ENCODE assay signal across 8 cellular contexts in the genomic region with DNA sequence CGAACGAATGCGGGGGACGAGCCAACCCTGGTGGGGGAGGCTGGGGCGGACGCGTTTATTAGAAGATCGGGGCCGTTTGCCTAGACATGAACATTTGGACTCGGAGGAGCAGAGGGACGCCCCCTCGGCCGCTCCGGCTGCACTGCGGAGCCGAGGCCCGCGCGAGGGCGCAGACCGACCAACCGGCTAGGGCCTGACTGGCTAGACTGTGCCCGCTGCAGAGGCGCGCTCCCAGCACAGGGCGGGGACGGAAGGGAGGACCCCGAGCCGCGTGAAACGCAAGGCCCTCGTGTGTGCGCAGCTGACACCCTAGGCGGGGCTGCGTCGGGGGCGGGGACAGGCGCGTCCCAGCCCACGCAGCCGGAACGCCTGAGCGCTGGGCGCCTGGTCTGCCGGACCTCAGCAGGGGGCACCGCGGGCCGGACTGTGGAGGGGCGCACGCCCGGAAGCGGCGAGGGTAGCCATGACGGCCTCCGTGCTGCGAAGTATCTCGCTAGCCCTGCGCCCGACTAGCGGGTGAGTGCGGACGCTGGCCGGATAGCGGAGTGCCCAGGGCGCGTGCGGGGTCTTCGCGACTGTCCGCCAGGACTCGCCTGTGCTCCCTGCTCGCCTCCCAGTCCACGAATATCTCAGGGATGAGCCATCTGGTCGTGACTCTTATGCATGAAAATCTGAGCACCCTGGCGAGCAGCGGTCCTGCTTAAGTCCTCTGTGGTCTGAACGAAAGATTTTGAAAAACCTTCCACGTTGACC. TPM values are rescaled to one million over a fixed set of nuclear protein-coding genes. Genes with fewer than 3 reads are reported as not detected.
DNase-seq lines count a peak whose midpoint lies in the region; ATAC-seq and TF ChIP-seq lines count a peak whose summit lies in the region.

A gene (plus strand): TSS at position 454 of the 753 bp plus-strand sequence. CDS start 10 bp downstream, at position 464.

- ATAC-seq in HG03439 (IDR thresholded peaks at IDR 0.05; ENCODE audit: unreplicated experiment), result peak; percentile 68
- ATAC-seq in left lobe of liver, result peak; percentile 84

- H3K27me3 ChIP-seq in BJ (ENCODE audit: control insufficient read depth, insufficient read depth, low read length), result no peaks in the 10 kb centered on the region

- peaks cover 30% of the 10 kb centered on the region for H3K36me3 Mint-ChIP-seq in activated CD4-positive, alpha-beta T cell treated with anti-CD3 and anti-CD28 coated beads, Interleukin-2, amount 10 ng/mL, durations not matched to agents 24 days and 14 days (ENCODE audit: low read depth)

- TF ChIP-seq CTCF in BJ (IDR thresholded peaks at IDR 0.05; ENCODE audit: insufficient read depth, low read depth, low read length), result no peak
- TF ChIP-seq CTCF in coronary artery (IDR thresholded peaks at IDR 0.05), result no peak

- H3K36me3 ChIP-seq in BJ (ENCODE audit: control insufficient read depth, insufficient read depth, low read length), result peaks cover 8% of the 10 kb centered on the region; the same call in 1 of the 2 replicates

- peaks cover 33% of the 10 kb centered on the region for H3K4me1 Mint-ChIP-seq in activated CD4-positive, alpha-beta T cell treated with anti-CD3 and anti-CD28 coated beads, Interleukin-2, amount 10 ng/mL, durations not matched to agents 24 days and 14 days

- peak within 1 kb of the TSS; percentile 79 to 95 for H3K27ac ChIP-seq in coronary artery

- POLR2A ChIA-PET in BJ (lab: Charles Lee), result no interaction called here

- intact Hi-C loops in activated CD4-positive, alpha-beta T cell treated with anti-CD3 and anti-CD28 coated beads, Interleukin-2, amount 10 ng/mL, durations not matched to agents 24 days and 14 days (cut with micrococcal nuclease), result loop anchor here (1.0 to 5.0 kb wide), 5 partner anchors 15 to 1485 kb away; a partner anchor contains a TSS

- H3K9me3 Mint-ChIP-seq in activated CD4-positive, alpha-beta T cell treated with anti-CD3 and anti-CD28 coated beads, Interleukin-2, amount 10 ng/mL, durations not matched to agents 24 days and 14 days, result no peaks in the 10 kb centered on the region

- no peaks in the 10 kb centered on the region for H3K27me3 Mint-ChIP-seq in activated CD4-positive, alpha-beta T cell treated with anti-CD3 and anti-CD28 coated beads, Interleukin-2, amount 10 ng/mL, durations not matched to agents 24 days and 14 days

- H3K4me3 ChIP-seq in BJ (ENCODE audit: low read depth, low read length) (peak within 1 kb of the TSS; percentile 86), coronary artery (peak within 1 kb of the TSS; percentile 81)

- CTCF ChIA-PET in BJ (lab: Yijun Ruan, JAX), result interaction anchor here (1.4 to 1.7 kb wide), 2 partner anchors 45 to 198 kb away, joined by 3 to 4 read pairs; no protein-coding TSS in a partner anchor

- DNase-seq in BJ (ENCODE audit: low read depth) (peak; percentile 44), GM19238 (ENCODE audit: insufficient read length, low spot score) (peak; percentile 93), NCI-H524 treated with DMSO at 0.1 percent for 48 hours (lab: John Stamatoyannopoulos, UW) (peak; percentile 69), coronary artery (ENCODE audit: low spot score) (peak; percentile 95), left lobe of liver (ENCODE audit: low spot score) (peak; percentile 97)
- peak; percentile 97 for DNase-seq in activated CD4-positive, alpha-beta T cell treated with anti-CD3 and anti-CD28 coated beads, Interleukin-2, amount 10 ng/mL, durations not matched to agents 24 days and 14 days
- DNase-seq in stimulated activated CD4-positive, alpha-beta T cell treated with anti-CD3 and anti-CD28 coated beads, Interleukin-2, amount 100 ng/mL, for 4 hours (ENCODE audit: low read depth), result peak; percentile 86

- peak within 1 kb of the TSS; percentile 92 for H3K4me3 Mint-ChIP-seq in activated CD4-positive, alpha-beta T cell treated with anti-CD3 and anti-CD28 coated beads, Interleukin-2, amount 10 ng/mL, durations not matched to agents 24 days and 14 days

- peak within 1 kb of the TSS; percentile 96 for H3K27ac Mint-ChIP-seq in activated CD4-positive, alpha-beta T cell treated with anti-CD3 and anti-CD28 coated beads, Interleukin-2, amount 10 ng/mL, durations not matched to agents 24 days and 14 days

RNA-seq across cellular contexts. Expression of the gene that starts here (rescaled TPM):
- 35.5 and 43.5 TPM in 2 replicates for polyA plus RNA-seq in BJ (2011; rRNA removed)
- 6.5 and 9.1 TPM in 2 replicates for polyA minus RNA-seq in BJ (2011; rRNA and poly(A)+ RNA removed)
- total RNA-seq in activated CD4-positive, alpha-beta T cell treated with anti-CD3 and anti-CD28 coated beads, Interleukin-2, amount 10 ng/mL, durations not matched to agents 24 days and 14 days, result 35.2 and 37.6 TPM in 2 replicates
- 27.8 TPM for total RNA-seq in left lobe of liver

Comparison
In these comparisons a context has a peak if more than half of its experiments do, and no peak if none do; other contexts are left out.
1. Peak in every context shown above with its lines: DNase-seq, ATAC-seq, H3K4me3 ChIP-seq and H3K27ac ChIP-seq.
2. DNase-seq: peak in every context shown above with its lines; median percentile 97 in activated CD4-positive, alpha-beta T cell treated with anti-CD3 and anti-CD28 coated beads, Interleukin-2, amount 10 ng/mL, durations not matched to agents 24 days and 14 days; 97 in left lobe of liver; 95 in coronary artery; 93 in GM19238; 86 in stimulated activated CD4-positive, alpha-beta T cell treated with anti-CD3 and anti-CD28 coated beads, Interleukin-2, amount 100 ng/mL, for 4 hours; 69 in NCI-H524 treated with DMSO at 0.1 percent for 48 hours; 44 in BJ.